In genomic region chr16:52497067-52497816, GRCh38 we compare ENCODE assay signal across 1 cellular context.
TF ChIP-seq lines count a peak whose summit lies in the region.

No MANE protein-coding gene starts in this region.

TF ChIP-seq in HepG2, 621 proteins besides CTCF, POLR2A, EP300 and RAD21 (continued from another document):
- TF ChIP-seq SOX13 (IDR thresholded peaks at IDR 0.05) (no peak), SOX13 (CRISPR knock-in tag; conservative IDR thresholded peaks at IDR 0.05 in 1 of 2, IDR thresholded peaks at IDR 0.05 in 1 of 2) (peak in 1 of 2 experiments; percentile 48; a peak in 1 of 4 replicates), TFAP4 (IDR thresholded peaks at IDR 0.05; ENCODE audit: borderline replicate concordance, low read depth) (0 out of 2 replicates have a peak, but pooled peaks have one; percentile 33), NFKBIZ (CRISPR knock-in tag; IDR thresholded peaks at IDR 0.05) (0 out of 2 replicates have a peak, but pooled peaks have one; percentile 29), YEATS2 (CRISPR knock-in tag; IDR thresholded peaks at IDR 0.05; ENCODE audit: borderline replicate concordance) (0 out of 2 replicates have a peak, but pooled peaks have one; percentile 19), CREB3 (CRISPR knock-in tag; IDR thresholded peaks at IDR 0.05) (0 out of 2 replicates have a peak, but pooled peaks have one; percentile 4), SOX5 (CRISPR knock-in tag; IDR thresholded peaks at IDR 0.05; ENCODE audit: borderline replicate concordance) (peak; percentile 9; the same call in 1 of the 2 replicates), CREB1 (IDR thresholded peaks at IDR 0.05) (no peak), CREB1 (CRISPR knock-in tag; IDR thresholded peaks at IDR 0.05) (peak; percentile 58; the same call in 1 of the 2 replicates), POLR2G (IDR thresholded peaks at IDR 0.05; ENCODE audit: low read depth, low read length) (0 out of 2 replicates have a peak, but pooled peaks have one; percentile 27), FOXA3 (CRISPR knock-in tag; IDR thresholded peaks at IDR 0.05) (0 out of 2 replicates have a peak, but pooled peaks have one; percentile 17), KLF12 (CRISPR knock-in tag; IDR thresholded peaks at IDR 0.05; ENCODE audit: borderline replicate concordance) (0 out of 2 replicates have a peak, but pooled peaks have one; percentile 32), ARID5B (CRISPR knock-in tag; IDR thresholded peaks at IDR 0.05) (peak; percentile 50; the same call in 1 of the 2 replicates), ZNF331 (CRISPR knock-in tag; IDR thresholded peaks at IDR 0.05) (peak; percentile 22; the same call in 1 of the 2 replicates), PPARG (CRISPR knock-in tag; conservative IDR thresholded peaks at IDR 0.05) (0 out of 2 replicates have a peak, but pooled peaks have one; percentile 33), ELK4 (CRISPR knock-in tag; IDR thresholded peaks at IDR 0.05; ENCODE audit: borderline replicate concordance) (no peak), ZFX (CRISPR knock-in tag; IDR thresholded peaks at IDR 0.05; ENCODE audit: low read depth) (peak; percentile 52), HMG20A (CRISPR knock-in tag; IDR thresholded peaks at IDR 0.05; ENCODE audit: borderline replicate concordance) (0 out of 2 replicates have a peak, but pooled peaks have one; percentile 16), HNF4A (CRISPR knock-in tag; IDR thresholded peaks at IDR 0.05) (peak; percentile 4; the same call in 1 of the 2 replicates), ZFY (CRISPR knock-in tag; IDR thresholded peaks at IDR 0.05) (peak; percentile 51), MLXIP (CRISPR knock-in tag; IDR thresholded peaks at IDR 0.05; ENCODE audit: borderline replicate concordance) (no peak), GATAD2A (CRISPR knock-in tag; IDR thresholded peaks at IDR 0.05) (peak; percentile 65), FOSL2 (CRISPR knock-in tag; IDR thresholded peaks at IDR 0.05) (peak; percentile 49; the same call in 1 of the 2 replicates), ZC3H13 (CRISPR knock-in tag; IDR thresholded peaks at IDR 0.05) (0 out of 2 replicates have a peak, but pooled peaks have one; percentile 30), KAT8 (CRISPR knock-in tag; IDR thresholded peaks at IDR 0.05) (0 out of 2 replicates have a peak, but pooled peaks have one; percentile 9), ARID3A (IDR thresholded peaks at IDR 0.05; ENCODE audit: low read depth, low read length) (peak; percentile 77), IKZF5 (CRISPR knock-in tag; IDR thresholded peaks at IDR 0.05) (0 out of 2 replicates have a peak, but pooled peaks have one; percentile 25), SATB2 (CRISPR knock-in tag; IDR thresholded peaks at IDR 0.05) (peak; percentile 70; the same call in 1 of the 2 replicates), NCOA2 (CRISPR knock-in tag; IDR thresholded peaks at IDR 0.05) (no peak)
TF ChIP-seq in HepG2: peak in this region for 31.
